Comparison of ENCODE assay signal across 20 cellular contexts in the genomic region with DNA sequence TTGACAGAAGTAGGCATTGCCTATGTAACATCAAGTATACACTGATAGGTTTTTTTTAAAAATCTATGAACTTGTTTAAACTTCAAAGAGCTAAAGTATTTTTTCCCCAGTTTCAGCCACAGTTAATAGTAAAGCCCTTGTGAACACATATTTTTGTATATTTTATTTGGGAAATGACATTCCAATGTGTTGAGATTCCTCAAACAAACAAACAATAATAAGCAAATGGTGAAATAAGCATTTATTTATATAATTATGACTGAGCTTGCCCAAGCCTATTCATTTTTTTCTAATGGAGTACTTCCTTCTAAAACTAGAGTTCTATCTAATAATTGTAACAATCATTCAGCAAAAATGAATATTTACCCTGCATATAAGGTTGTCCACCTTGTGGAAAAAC.
"Had no signal": no experiment of that assay in that cellular context is flagged by ENCODE, and none has a peak within 500 bp of the region (broad histone marks: within the 10 kb centered on the region; RNA-seq: fewer than 3 reads in every experiment).

No MANE protein-coding gene starts in this region.

- DNase-seq: cortex of kidney; effector memory CD4-positive, alpha-beta T cell; foreskin keratinocyte; kidney; left cardiac atrium; left ventricle myocardium superior; mammary epithelial cell; mucosa of descending colon; naive thymus-derived CD8-positive, alpha-beta T cell; posterior cingulate gyrus; sigmoid colon; small intestine; stimulated activated CD4-positive, alpha-beta T cell treated with anti-CD3 and anti-CD28 coated beads, Interleukin-2, amount 100 ng/mL, for 48 hours; stimulated activated naive CD4-positive, alpha-beta T cell treated with Interleukin-2 at 50 U/mL for 16 hours; thyroid gland had no signal

- H3K79me2 ChIP-seq: hepatocyte had no signal

- H3K27ac ChIP-seq: foreskin keratinocyte, hepatocyte, sigmoid colon, suprapubic skin, thyroid gland had no signal

- H2AFZ ChIP-seq: hepatocyte had no signal

- H3K4me1 ChIP-seq: foreskin keratinocyte, suprapubic skin, thyroid gland had no signal

- H3K36me3 Mint-ChIP-seq: naive thymus-derived CD8-positive, alpha-beta T cell; type B pancreatic cell had no signal

- H3K4me3 ChIP-seq: hepatocyte, mucosa of descending colon, sigmoid colon, suprapubic skin, thyroid gland had no signal

- H3K4me3 Mint-ChIP-seq: naive thymus-derived CD8-positive, alpha-beta T cell; neural crest cell; type B pancreatic cell had no signal

- ATAC-seq: esophagus mucosa; foreskin keratinocyte; left cardiac atrium; left ventricle myocardium superior; mucosa of descending colon; naive thymus-derived CD8-positive, alpha-beta T cell had no signal

- H3K27ac Mint-ChIP-seq: naive thymus-derived CD8-positive, alpha-beta T cell; type B pancreatic cell had no signal

- H3K27me3 Mint-ChIP-seq: type B pancreatic cell had no signal

- H3K27me3 ChIP-seq: foreskin keratinocyte, hepatocyte, sigmoid colon, suprapubic skin, thyroid gland had no signal

- H3K9me3 Mint-ChIP-seq: naive thymus-derived CD8-positive, alpha-beta T cell; neural crest cell; type B pancreatic cell had no signal

- H3K4me1 Mint-ChIP-seq: naive thymus-derived CD8-positive, alpha-beta T cell had no signal

- H3K4me2 ChIP-seq: hepatocyte had no signal

- H3K36me3 ChIP-seq: sigmoid colon, suprapubic skin, thyroid gland had no signal

- H3K9me3 ChIP-seq: mucosa of descending colon, sigmoid colon, suprapubic skin, thyroid gland had no signal
